ENCODE assay signal across 2 cellular contexts in the genomic region with DNA sequence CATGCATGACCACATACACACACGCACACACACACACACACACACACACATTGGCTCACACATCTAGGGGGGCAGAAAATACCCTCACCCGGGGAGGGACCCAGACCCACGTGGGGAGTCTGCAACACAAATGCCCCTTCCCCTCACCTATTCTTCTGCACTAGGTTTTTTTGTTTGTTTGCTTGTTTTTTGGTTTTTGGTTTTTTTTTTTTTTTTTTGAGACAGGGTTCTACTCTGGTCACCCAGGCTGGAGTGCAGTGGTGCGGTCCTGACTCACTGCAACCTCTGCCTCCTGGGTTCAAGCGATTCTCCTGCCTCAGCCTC.
TF ChIP-seq lines count a peak whose summit lies in the region.

No MANE protein-coding gene starts in this region.

TF ChIP-seq in SK-N-SH, 30 proteins besides CTCF, POLR2A, EP300 and RAD21 (continued from another document):
- no peak for TF ChIP-seq USF2 (IDR thresholded peaks at IDR 0.05; ENCODE audit: borderline replicate concordance, low read depth, low read length)
- TF ChIP-seq RFX5 (IDR thresholded peaks at IDR 0.05; ENCODE audit: low read length): no peak
- no peak for TF ChIP-seq RCOR1 (IDR thresholded peaks at IDR 0.05; ENCODE audit: low read length)
- no peak for TF ChIP-seq TAF1 (IDR thresholded peaks at IDR 0.05; ENCODE audit: borderline replicate concordance, low read depth, low read length)
- no peak for TF ChIP-seq TCF12 (IDR thresholded peaks at IDR 0.05)
- TF ChIP-seq EZH2phosphoT487 (IDR thresholded peaks at IDR 0.05; ENCODE audit: borderline replicate concordance, low read depth): no peak

TF ChIP-seq in SK-N-SH treated with all-trans-retinoic acid at 6 μM for 48 hours, 23 proteins besides CTCF, POLR2A, EP300 and RAD21 (continued from another document):
- no peak for TF ChIP-seq CREB5 (CRISPR knock-in tag; IDR thresholded peaks at IDR 0.05; ENCODE audit: low read depth)
- TF ChIP-seq TOX (CRISPR knock-in tag; IDR thresholded peaks at IDR 0.05; ENCODE audit: borderline replicate concordance): no peak
- no peak for TF ChIP-seq CSDC2 (CRISPR knock-in tag; IDR thresholded peaks at IDR 0.05)
- no peak for TF ChIP-seq ZFP30 (CRISPR knock-in tag; IDR thresholded peaks at IDR 0.05)
- TF ChIP-seq ESRRG (CRISPR knock-in tag; IDR thresholded peaks at IDR 0.05): no peak
- TF ChIP-seq ZC3H10 (CRISPR knock-in tag; IDR thresholded peaks at IDR 0.05): no peak
- TF ChIP-seq ZNF8 (CRISPR knock-in tag; IDR thresholded peaks at IDR 0.05): no peak
- TF ChIP-seq PPARA (CRISPR knock-in tag; IDR thresholded peaks at IDR 0.05; ENCODE audit: borderline replicate concordance): no peak
- no peak for TF ChIP-seq ZNF70 (CRISPR knock-in tag; IDR thresholded peaks at IDR 0.05)
TF ChIP-seq in SK-N-SH treated with all-trans-retinoic acid at 6 μM for 48 hours: peak in this region for 0.
